Comparison of ENCODE assay signal across 9 cellular contexts in the genomic region with DNA sequence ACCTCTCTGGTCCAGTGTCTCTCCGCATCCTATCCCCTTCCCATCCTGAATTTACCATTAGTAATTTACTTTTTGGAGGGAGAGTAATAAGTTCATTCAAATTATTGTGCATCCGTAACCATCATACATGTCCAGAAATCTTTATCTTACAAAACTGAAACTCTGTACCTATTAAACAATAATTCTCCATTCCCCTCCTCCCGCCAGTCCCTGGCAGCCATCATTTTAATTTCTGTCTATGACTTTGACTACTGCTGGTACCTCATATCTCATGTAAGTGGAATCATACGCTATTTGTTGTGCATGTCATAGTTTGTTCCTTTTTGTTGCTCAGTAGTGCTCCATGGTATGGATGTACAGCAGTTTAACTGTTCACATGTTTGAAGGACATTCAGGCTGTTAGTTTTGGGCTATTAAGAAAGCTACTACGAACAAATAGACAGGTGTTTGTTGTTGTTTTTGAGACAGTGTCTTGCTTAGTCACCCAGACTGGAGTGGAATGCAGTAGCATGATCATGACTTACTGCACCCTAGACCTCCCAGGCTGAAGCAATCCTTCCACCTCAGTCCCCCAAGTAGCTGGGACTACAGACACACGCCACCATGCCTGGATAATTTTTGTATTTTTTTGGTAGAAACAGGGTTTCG. TPM values are rescaled to one million over a fixed set of nuclear protein-coding genes. Genes with fewer than 3 reads are reported as not detected.
DNase-seq lines count a peak whose midpoint lies in the region; ATAC-seq and TF ChIP-seq lines count a peak whose summit lies in the region.
"Had no signal": no experiment of that assay in that cellular context is flagged by ENCODE, and none has a peak within 500 bp of the region (broad histone marks: within the 10 kb centered on the region; RNA-seq: fewer than 3 reads in every experiment).

No MANE protein-coding gene starts in this region.

- H3K27ac Mint-ChIP-seq in H9: no peak overlapping the region

- no peak overlapping the region for H3T11ph ChIP-seq in H9 (ENCODE audit: low read length)

- no peak overlapping the region for H4K5ac ChIP-seq in H9 (ENCODE audit: insufficient read length, low read depth, low read length)

- no peak overlapping the region for H2BK20ac ChIP-seq in H9 (ENCODE audit: low read depth, low read length, poor library complexity, severe bottlenecking)

- WGBS in H9 (ENCODE audit: extremely low coverage, insufficient read length, low lambda C conversion rate): no CpG with 5 or more reads among the region's 7 CpGs

- no peak overlapping the region for H3K56ac ChIP-seq in H9 (ENCODE audit: insufficient read length, low read depth, low read length)

- peaks cover 17% of the 10 kb centered on the region for H3K4me1 ChIP-seq in A673 (ENCODE audit: insufficient read depth, low read length, poor library complexity, severe bottlenecking)
- no peaks in the 10 kb centered on the region for H3K4me1 ChIP-seq in H9 (ENCODE audit: insufficient read depth, low read length)
- H3K4me1 ChIP-seq in adipocyte (ENCODE audit: control insufficient read depth, insufficient read depth, low read length): peaks cover 32% of the 10 kb centered on the region

- no peak overlapping the region for H2BK5ac ChIP-seq in H9 (ENCODE audit: insufficient read length, low read length)

- no peak overlapping the region for H2BK120ac ChIP-seq in H9 (ENCODE audit: low read depth, low read length, poor library complexity, severe bottlenecking)

- no peaks in the 10 kb centered on the region for H3K9me3 Mint-ChIP-seq in H9

- TF ChIP-seq CTCF in A673 (conservative IDR thresholded peaks at IDR 0.05; ENCODE audit: low read depth, low read length) (no peak), H9 (conservative IDR thresholded peaks at IDR 0.05) (no peak)

- H4K91ac ChIP-seq in H9 (ENCODE audit: insufficient read length, low read depth, low read length): no peak overlapping the region

- H3K4me1 Mint-ChIP-seq in H9: peaks cover 29 to 33% of the 10 kb centered on the region in 2 experiments

- peaks cover 0 to 2% (median 0%) of the 10 kb centered on the region in 3 experiments; a peak in 2 of 7 replicates for H3K36me3 Mint-ChIP-seq in H9 (ENCODE audit: insufficient read depth in 1 of 3, low read depth in 3 of 3)

- H3K9me3 ChIP-seq in A673 (ENCODE audit: low read depth, low read length, poor library complexity, severe bottlenecking) (no peaks in the 10 kb centered on the region), H9 (ENCODE audit: control insufficient read depth, low read depth, low read length) (no peaks in the 10 kb centered on the region), adipocyte (ENCODE audit: control insufficient read depth, low read length) (no peaks in the 10 kb centered on the region)

- no peak overlapping the region for H3K4me2 ChIP-seq in H9 (ENCODE audit: insufficient read depth, insufficient read length, low read length)

- no peaks in the 10 kb centered on the region for H3K27me3 ChIP-seq in A673 (replicated peaks; ENCODE audit: insufficient read depth, low read depth, low read length, poor library complexity)
- no peaks in the 10 kb centered on the region; the same call in 1 of the 2 replicates for H3K27me3 ChIP-seq in H9 (ENCODE audit: insufficient read depth, low read length)
- no peaks in the 10 kb centered on the region for H3K27me3 ChIP-seq in adipocyte (replicated peaks; ENCODE audit: control insufficient read depth, insufficient read depth, low read length)

- H2BK12ac ChIP-seq in H9 (ENCODE audit: insufficient read length, low read depth, low read length): no peak overlapping the region

- intact Hi-C loops in A673 (cut with micrococcal nuclease; ENCODE audit: unreplicated experiment): no loop called here

- CTCF ChIA-PET in A673 (lab: Charles Lee): no interaction called here

- no peak overlapping the region for H3K14ac ChIP-seq in H9 (ENCODE audit: insufficient read depth, low read length)

- no peak overlapping the region for H4K8ac ChIP-seq in H9 (replicated peaks; ENCODE audit: insufficient read length, low read depth, low read length)

- H3K23me2 ChIP-seq in H9 (ENCODE audit: insufficient read length, low read depth, low read length, poor library complexity, severe bottlenecking): no peaks in the 10 kb centered on the region

- DNase-seq in A673 (ENCODE audit: low spot score) (no peak), H9 (no peak), adipocyte (ENCODE audit: low read depth) (peak; percentile 34), left kidney (ENCODE audit: low read depth, low spot score) (peak; percentile 36), amygdala (lab: John Stamatoyannopoulos, UW) (no peak)
- no peak for DNase-seq in activated effector memory CD4-positive, alpha-beta T cell treated with anti-CD3 and anti-CD28 coated beads, Interleukin-2, amount 50 U/mL, for 16 hours
- DNase-seq: GF-D8 had no signal

- no peak overlapping the region for H3K23ac ChIP-seq in H9 (ENCODE audit: insufficient read length, low read depth, low read length)

- no peak overlapping the region for H2AFZ ChIP-seq in H9 (ENCODE audit: low read length)

- ATAC-seq in HG02981 (IDR thresholded peaks at IDR 0.05; ENCODE audit: unreplicated experiment) (no peak), HG03039 (IDR thresholded peaks at IDR 0.05; ENCODE audit: unreplicated experiment) (no peak)

- no peak overlapping the region for H3K4ac ChIP-seq in H9 (ENCODE audit: low read depth, low read length)

- no peaks in the 10 kb centered on the region for H4K20me1 ChIP-seq in H9 (ENCODE audit: control insufficient read depth, insufficient read depth, insufficient read length)

- H3K18ac ChIP-seq in H9 (ENCODE audit: insufficient read length, low read depth, low read length): no peak overlapping the region

- peak overlapping the region; percentile 64 for H3K4me3 ChIP-seq in A673 (ENCODE audit: low read depth, low read length, poor library complexity, severe bottlenecking)
- peak overlapping the region; percentile 89 for H3K4me3 ChIP-seq in adipocyte (ENCODE audit: low read length)

- peaks cover 8% of the 10 kb centered on the region for H3K27me3 Mint-ChIP-seq in H9 (ENCODE audit: low read depth)

- no TSS peak for BruUV-seq in A673 (replicated peaks; lab: Mats Ljungman, UMichigan)

- H3K27ac ChIP-seq in A673 (ENCODE audit: low read depth, low read length, poor library complexity, severe bottlenecking) (no peak overlapping the region), H9 (ENCODE audit: insufficient read length, low read depth, low read length) (no peak overlapping the region)

- peaks cover under 1% of the 10 kb centered on the region for H3K79me1 ChIP-seq in H9 (ENCODE audit: insufficient read depth, low read depth, low read length, poor library complexity, severe bottlenecking)

- peaks cover 10% of the 10 kb centered on the region; the same call in 1 of the 2 replicates for H3K79me2 ChIP-seq in H9 (ENCODE audit: insufficient read depth, low read length)

- H3K9ac ChIP-seq in H9 (ENCODE audit: extremely low read depth, insufficient read length, low read length) (no peak overlapping the region), adipocyte (ENCODE audit: low read length) (peak overlapping the region; percentile 95)

- no peak overlapping the region for H2BK15ac ChIP-seq in H9 (ENCODE audit: low read depth, low read length)

- no peak overlapping the region for H2AK5ac ChIP-seq in H9 (ENCODE audit: insufficient read length, low read length)

- POLR2A ChIA-PET in A673 (lab: Charles Lee; ENCODE audit: low non-redundant PET): no interaction called here

- peak overlapping the region; percentile 36 to 62; a peak in 3 of 5 replicates for H3K4me3 Mint-ChIP-seq in H9

- no peaks in the 10 kb centered on the region for H3K36me3 ChIP-seq in A673 (ENCODE audit: insufficient read depth, low read length, poor library complexity, severe bottlenecking)
- H3K36me3 ChIP-seq in adipocyte (ENCODE audit: control insufficient read depth, insufficient read depth, low read length, severe bottlenecking): peaks cover 3% of the 10 kb centered on the region

RNA-seq across cellular contexts. Expression of a gene that starts 2.0 kb away (rescaled TPM):
- 42.9 and 43.9 TPM in 2 replicates for total RNA-seq in A673 (2021)
- 33.4 and 37.7 TPM in 2 replicates for total RNA-seq in H9 (2021)

Comparison
In these comparisons a context has a peak if more than half of its experiments do, and no peak if none do; other contexts are left out.
1. DNase-seq: peak in adipocyte (single experiment) and left kidney (single experiment); none in A673 (single experiment), H9 (single experiment), amygdala (0 of 56) and activated effector memory CD4-positive, alpha-beta T cell treated with anti-CD3 and anti-CD28 coated beads, Interleukin-2, amount 50 U/mL, for 16 hours (single experiment).